Comparison of ENCODE assay signal across 2 cellular contexts in genomic region chr3:193942516-193943055, GRCh38.
TF ChIP-seq lines count a peak whose summit lies in the region.

No MANE protein-coding gene starts in this region.

TF ChIP-seq in HCT116, 20 proteins besides CTCF, POLR2A, EP300 and RAD21 (continued from another document):
- no peak for TF ChIP-seq REST (IDR thresholded peaks at IDR 0.05; ENCODE audit: low read depth)

TF ChIP-seq in SK-N-SH, 30 proteins besides CTCF, POLR2A, EP300 and RAD21 (continued from another document):
- TF ChIP-seq REST (IDR thresholded peaks at IDR 0.05; ENCODE audit: low read depth, low read length) (no peak), POLR2AphosphoS5 (IDR thresholded peaks at IDR 0.05; ENCODE audit: low read depth, low read length) (no peak), TEAD4 (IDR thresholded peaks at IDR 0.05; ENCODE audit: borderline replicate concordance, insufficient read depth) (no peak)
